ENCODE assay signal across 17 cellular contexts in genomic region chr14:33908540-33909223, GRCh38. TPM values are rescaled to one million over a fixed set of nuclear protein-coding genes. Genes with fewer than 3 reads are reported as not detected.
DNase-seq lines count a peak whose midpoint lies in the region; ATAC-seq, FAIRE-seq and TF ChIP-seq lines count a peak whose summit lies in the region.
"Had no signal": no experiment of that assay in that cellular context is flagged by ENCODE, and none has a peak within 500 bp of the region (broad histone marks: within the 10 kb centered on the region; RNA-seq: fewer than 3 reads in every experiment).

No MANE protein-coding gene starts in this region.

- H3K27me3 ChIP-seq in DND-41 (ENCODE audit: insufficient read depth, low read length, poor library complexity) (no peaks in the 10 kb centered on the region), K562 (ENCODE audit: control insufficient read depth in 2 of 2, insufficient read depth in 2 of 2, low read length in 2 of 2) (no peaks in the 10 kb centered on the region), HepG2 (ENCODE audit: control insufficient read depth in 1 of 2, insufficient read depth in 2 of 2, low read length in 2 of 2) (no peaks in the 10 kb centered on the region)

- no peak overlapping the region for H2AFZ ChIP-seq in DND-41 (ENCODE audit: low read depth, low read length)
- H2AFZ ChIP-seq in K562 (ENCODE audit: low read depth, low read length): no peak overlapping the region
- H2AFZ ChIP-seq in HepG2 (ENCODE audit: low read length): peak overlapping the region; percentile 3

- H3K27ac ChIP-seq in DND-41 (ENCODE audit: low read length) (no peak overlapping the region), K562 (ENCODE audit: extremely low read depth, low read depth, low read length) (no peak overlapping the region), HepG2 (ENCODE audit: extremely low read length, insufficient read depth, low read length) (peak overlapping the region; percentile 10)

- POLR2A ChIA-PET in K562 (lab: Yijun Ruan, JAX) (interaction anchor here (1.0 kb wide), 1 partner anchor 10 kb away, joined by 3 read pairs; no protein-coding TSS in a partner anchor), HepG2 (lab: Yijun Ruan, JAX) (interaction anchor here (1.1 to 2.1 kb wide), 6 partner anchors 8 to 423 kb away, joined by 3 to 5 read pairs (median 4); no protein-coding TSS in a partner anchor)

- no peaks in the 10 kb centered on the region for H3K79me2 ChIP-seq in DND-41 (ENCODE audit: insufficient read depth, low read length)
- H3K79me2 ChIP-seq in K562 (ENCODE audit: control insufficient read depth, insufficient read depth, low read length): no peaks in the 10 kb centered on the region
- H3K79me2 ChIP-seq in HepG2 (ENCODE audit: insufficient read depth, low read length): no peaks in the 10 kb centered on the region

- TF ChIP-seq POLR2A in K562 (conservative IDR thresholded peaks at IDR 0.05) (no peak), HepG2 (IDR thresholded peaks at IDR 0.05; ENCODE audit: insufficient read depth in 1 of 2, low read depth in 2 of 2, low read length in 2 of 2) (no peak)

- no peaks in the 10 kb centered on the region for H3K36me3 ChIP-seq in DND-41 (ENCODE audit: insufficient read depth, low read length)
- no peaks in the 10 kb centered on the region for H3K36me3 ChIP-seq in K562 (ENCODE audit: control insufficient read depth, insufficient read depth, low read length)
- H3K36me3 ChIP-seq in HepG2 (replicated peaks in 1 of 2; ENCODE audit: control insufficient read depth in 1 of 2, insufficient read depth in 2 of 2, low read length in 2 of 2): no peaks in the 10 kb centered on the region

- ATAC-seq in DND-41 (ENCODE audit: insufficient read depth, low read depth) (peak; percentile 40; the same call in 2 of the 3 replicates), K562 (no peak; the same call in 2 of the 3 replicates), HepG2 (peak; percentile 64), HG02973 (IDR thresholded peaks at IDR 0.05; ENCODE audit: unreplicated experiment) (no peak), HG03439 (IDR thresholded peaks at IDR 0.05; ENCODE audit: unreplicated experiment) (no peak)
- ATAC-seq: activated naive CD8-positive, alpha-beta T cell treated with anti-CD3 and anti-CD28 coated beads, Interleukin-2, amount 50 U/mL, for 24 hours; left ventricle myocardium superior; naive thymus-derived CD4-positive, alpha-beta T cell had no signal

- no TSS peak for BruUV-seq in K562 (replicated peaks; lab: Mats Ljungman, UMichigan)
- no TSS peak for BruUV-seq in HepG2 (replicated peaks; lab: Mats Ljungman, UMichigan)

- in situ Hi-C loops in K562 (cut with MboI) (no loop called here), HepG2 (cut with HindIII; ENCODE audit: extremely low pct_ligation_motif_present, low pct_unique_long_range_greater_than_20kb) (no loop called here)

- no peak overlapping the region for H3K9ac ChIP-seq in DND-41 (ENCODE audit: low read depth, low read length)
- no peak overlapping the region for H3K9ac ChIP-seq in K562 (ENCODE audit: insufficient read depth in 1 of 2, low read depth in 2 of 2, low read length in 2 of 2)
- no peak overlapping the region for H3K9ac ChIP-seq in HepG2 (ENCODE audit: insufficient read depth, low read depth, low read length)

- H4K20me1 ChIP-seq in DND-41 (ENCODE audit: insufficient read depth, low read length) (no peaks in the 10 kb centered on the region), K562 (replicated peaks; ENCODE audit: control insufficient read depth, insufficient read depth, low read length) (no peaks in the 10 kb centered on the region), HepG2 (ENCODE audit: insufficient read depth, low read length) (no peaks in the 10 kb centered on the region)

- no peak for FAIRE-seq in K562 (lab: Jason Lieb, UNC)
- FAIRE-seq in HepG2 (lab: Jason Lieb, UNC): no peak

- H3K9me1 ChIP-seq in K562 (ENCODE audit: control insufficient read depth, insufficient read depth, low read length): no peaks in the 10 kb centered on the region

- H3K4me3 ChIP-seq in DND-41 (ENCODE audit: low read depth in 1 of 2, low read length in 2 of 2) (no peak overlapping the region), K562 (no peak overlapping the region), HepG2 (replicated peaks in 1 of 3; ENCODE audit: insufficient read depth in 1 of 3, low read depth in 2 of 3, low read length in 3 of 3) (peak overlapping the region in 1 of 3 experiments; percentile 0; a peak in 1 of 6 replicates)

- H3K4me1 ChIP-seq in DND-41 (ENCODE audit: insufficient read depth, low read length) (no peaks in the 10 kb centered on the region), K562 (replicated peaks in 1 of 2; ENCODE audit: control insufficient read depth in 2 of 2, insufficient read depth in 2 of 2, low read length in 2 of 2) (peaks cover 0 to 6% of the 10 kb centered on the region in 2 experiments; a peak in 3 of 5 replicates), HepG2 (ENCODE audit: insufficient read depth, low read length) (peaks cover 54% of the 10 kb centered on the region)

- intact Hi-C loops in K562 (cut with micrococcal nuclease): no loop called here
- intact Hi-C loops in HepG2 (cut with micrococcal nuclease; ENCODE audit: unreplicated experiment): loop anchor here (5.0 kb wide), 1 partner anchor 1989 kb away; no protein-coding TSS in a partner anchor

- no peaks in the 10 kb centered on the region for H3K9me3 ChIP-seq in DND-41 (ENCODE audit: insufficient read depth, low read length, severe bottlenecking)
- no peaks in the 10 kb centered on the region for H3K9me3 ChIP-seq in K562 (replicated peaks; ENCODE audit: control insufficient read depth, insufficient read depth, low read depth, low read length)
- no peaks in the 10 kb centered on the region for H3K9me3 ChIP-seq in HepG2 (ENCODE audit: low read length)

- 85% methylated on average over 10 of the region's 13 CpGs for WGBS in K562 (ENCODE audit: insufficient coverage, low coverage, missing lambda C conversion rate)
- WGBS in HepG2 (ENCODE audit: low lambda C conversion rate): 61% methylated on average over 13 of the region's 13 CpGs

- peak; percentile 61 for TF ChIP-seq RAD21 in Ishikawa (IDR thresholded peaks at IDR 0.05; ENCODE audit: low read depth)
- peak in 1 of 2 experiments; percentile 6; a peak in 1 of 4 replicates for TF ChIP-seq RAD21 in K562 (CRISPR knock-in tag; conservative IDR thresholded peaks at IDR 0.05 in 1 of 2, IDR thresholded peaks at IDR 0.05 in 1 of 2)
- no peak for TF ChIP-seq RAD21 in HepG2 (CRISPR knock-in tag; IDR thresholded peaks at IDR 0.05)

- no peak for DNase-seq in DND-41
- no peak for DNase-seq in K562 (ENCODE audit: extremely low read depth in 1 of 4, low spot score in 3 of 4)
- peak; percentile 50 for DNase-seq in HepG2 (ENCODE audit: low spot score)
- DNase-seq in activated T-cell treated with anti-CD3 and anti-CD28 coated beads, Interleukin-2, amount 50 U/mL, for 1 hour: no peak
- DNase-seq in effector CD8-positive, alpha-beta T cell (lab: John Stamatoyannopoulos, UW): no peak
- DNase-seq: activated CD4-positive, alpha-beta T cell treated with anti-CD3 and anti-CD28 coated beads for 1 hour; activated naive CD8-positive, alpha-beta T cell treated with anti-CD3 and anti-CD28 coated beads, Interleukin-2, amount 50 U/mL, for 24 hours; GDM1; IMR-90; left ventricle myocardium superior; naive thymus-derived CD4-positive, alpha-beta T cell; NCI-H1417; NCI-H226; T-helper 1 cell had no signal

- H3K4me2 ChIP-seq in DND-41 (ENCODE audit: insufficient read depth, low read length) (no peak overlapping the region), K562 (ENCODE audit: insufficient read depth, low read length) (no peak overlapping the region), HepG2 (ENCODE audit: low read depth, low read length) (peak overlapping the region; percentile 56)

- no peak for TF ChIP-seq EP300 in Ishikawa (IDR thresholded peaks at IDR 0.05; ENCODE audit: borderline replicate concordance)
- TF ChIP-seq EP300 in K562 (IDR thresholded peaks at IDR 0.05; ENCODE audit: low read length): no peak
- 0 out of 4 replicates have a peak, but pooled peaks of 1 of the 2 experiments have one; percentile 5 for TF ChIP-seq EP300 in HepG2 (IDR thresholded peaks at IDR 0.05; ENCODE audit: low read depth in 2 of 2, low read length in 2 of 2)
- no peak for TF ChIP-seq EP300 in HepG2 (CRISPR knock-in tag; IDR thresholded peaks at IDR 0.05; ENCODE audit: borderline replicate concordance)

- TF ChIP-seq CTCF in DND-41 (IDR thresholded peaks at IDR 0.05; ENCODE audit: borderline replicate concordance, extremely low read depth, low read length, poor library complexity, severe bottlenecking) (peak; percentile 47), K562 (IDR thresholded peaks at IDR 0.05 in 2 of 3, conservative IDR thresholded peaks at IDR 0.05 in 1 of 3; ENCODE audit: insufficient read depth in 2 of 3, low read depth in 1 of 3, low read length in 3 of 3) (no peak), HepG2 (CRISPR knock-in tag; IDR thresholded peaks at IDR 0.05) (peak; percentile 83)

- CTCF ChIA-PET in K562 (lab: Yijun Ruan, JAX; ENCODE audit: low intra/inter-chr PET ratio): no interaction called here
- CTCF ChIA-PET in HepG2 (lab: Yijun Ruan, JAX; ENCODE audit: low intra/inter-chr PET ratio, low total read pairs): no interaction called here

RNA-seq across cellular contexts. Expression of gene EGLN3, which starts 42.2 kb away (rescaled TPM):
- 57.3 and 84.8 TPM in 2 replicates for total RNA-seq in K562 (2011; cell fraction: chromatin; rRNA removed; ENCODE audit: low replicate concordance)
- total RNA-seq in K562 (2011; cell fraction: nucleolus; rRNA removed): 43.2 and 49.0 TPM in 2 replicates
- 64.0 and 78.9 TPM in 2 replicates for total RNA-seq in K562 (2011; cell fraction: nucleoplasm; rRNA removed)
- total RNA-seq in K562 (2014; rRNA removed) (5.8 and 9.4 TPM in 2 replicates), K562 (2014; rRNA removed; fragmentation: Illumina TruSeq; extraction: Trizol) (11.0 and 12.7 TPM in 2 replicates), K562 (2015; rRNA removed; fragmentation: Illumina TruSeq; extraction: Trizol) (3.0 and 3.9 TPM in 2 replicates), K562 (2021) (11.5 and 13.0 TPM in 2 replicates), HepG2 (2016; rRNA removed; fragmentation: Illumina TruSeq; extraction: Trizol) (0.18 TPM in 2 replicates)
- polyA plus RNA-seq in K562 (2011; rRNA removed) (49.5 and 87.6 TPM in 2 replicates), K562 (2014; fragmentation: Illumina TruSeq; extraction: Trizol) (11.4 and 15.0 TPM in 2 replicates), K562 (2014; fragmentation: Nextera tagmentation; extraction: Ambion mirVana) (1 to 10 TPM; 2.5 to 3.0 TPM), K562 (2014; rRNA removed) (5.3 and 6.7 TPM in 2 replicates), HepG2 (2011; rRNA removed) (27.3 and 30.1 TPM in 2 replicates)
- 23.6 and 30.2 TPM in 2 replicates for polyA plus RNA-seq in K562 (2011; cell fraction: cytosol; rRNA removed)
- polyA plus RNA-seq in K562 (2011; cell fraction: nucleus; rRNA removed): 40.3 and 50.5 TPM in 2 replicates
- 8.2 and 20.2 TPM in 2 replicates for polyA plus RNA-seq in K562 (2012)
- polyA minus RNA-seq in K562 (2011; rRNA and poly(A)+ RNA removed): 68.1 and 110 TPM in 2 replicates
- polyA minus RNA-seq in K562 (2011; cell fraction: cytosol; rRNA and poly(A)+ RNA removed): 30.3 and 62.4 TPM in 2 replicates
- polyA minus RNA-seq in K562 (2011; cell fraction: nucleus; rRNA and poly(A)+ RNA removed): 57.8 and 58.2 TPM in 2 replicates
- not detected in 2 replicates for total RNA-seq in HepG2 (2016; cell fraction: cytosol; rRNA removed; fragmentation: Illumina TruSeq; extraction: Trizol; ENCODE audit: low read depth)
- total RNA-seq in HepG2 (2016; cell fraction: insoluble cytoplasmic fraction; rRNA removed; fragmentation: Illumina TruSeq; extraction: Trizol): 0.13 and 0.39 TPM in 2 replicates
- total RNA-seq in HepG2 (2016; cell fraction: membrane; rRNA removed; fragmentation: Illumina TruSeq; extraction: Trizol): 0.07 and 0.12 TPM in 2 replicates
- total RNA-seq in HepG2 (2016; cell fraction: nucleus; rRNA removed; fragmentation: Illumina TruSeq; extraction: Trizol): not detected in 2 replicates
- polyA plus RNA-seq in HepG2 (2011; cell fraction: cytosol; rRNA removed): 13.7 and 27.8 TPM in 2 replicates
- polyA plus RNA-seq in HepG2 (2011; cell fraction: nucleus; rRNA removed): 14.1 and 18.4 TPM in 2 replicates
- polyA plus RNA-seq in HepG2 (2012): 89.8 and 101 TPM in 2 replicates
- not detected in 2 replicates for polyA plus RNA-seq in HepG2 (2016; cell fraction: cytosol; fragmentation: Illumina TruSeq; extraction: Trizol; ENCODE audit: low read depth)
- polyA plus RNA-seq in HepG2 (2016; cell fraction: insoluble cytoplasmic fraction; fragmentation: Illumina TruSeq; extraction: Trizol; ENCODE audit: low read depth): 0.11 and 0.19 TPM in 2 replicates
- 0.17 TPM in 1 of 2 replicates, not detected in the other for polyA plus RNA-seq in HepG2 (2016; cell fraction: membrane; fragmentation: Illumina TruSeq; extraction: Trizol; ENCODE audit: low read depth)
- polyA plus RNA-seq in HepG2 (2016; cell fraction: nucleus; fragmentation: Illumina TruSeq; extraction: Trizol; ENCODE audit: insufficient read depth, low read depth): not detected in 2 replicates
- 8.9 and 29.0 TPM in 2 replicates for polyA minus RNA-seq in HepG2 (2011; rRNA and poly(A)+ RNA removed; ENCODE audit: low replicate concordance)
- polyA minus RNA-seq in HepG2 (2011; cell fraction: cytosol; rRNA and poly(A)+ RNA removed): 24.4 and 43.2 TPM in 2 replicates
- 23.8 and 49.0 TPM in 2 replicates for polyA minus RNA-seq in HepG2 (2011; cell fraction: nucleus; rRNA and poly(A)+ RNA removed)

Comparison
In these comparisons a context has a peak if more than half of its experiments do, and no peak if none do; other contexts are left out.
1. ATAC-seq: peak in DND-41 (single experiment) and HepG2 (single experiment); none in K562 (single experiment), HG02973 (single experiment) and HG03439 (single experiment).
2. CTCF ChIP-seq: peak in DND-41 (single experiment) and HepG2 (single experiment); none in K562 (0 of 3).